In the genomic region with DNA sequence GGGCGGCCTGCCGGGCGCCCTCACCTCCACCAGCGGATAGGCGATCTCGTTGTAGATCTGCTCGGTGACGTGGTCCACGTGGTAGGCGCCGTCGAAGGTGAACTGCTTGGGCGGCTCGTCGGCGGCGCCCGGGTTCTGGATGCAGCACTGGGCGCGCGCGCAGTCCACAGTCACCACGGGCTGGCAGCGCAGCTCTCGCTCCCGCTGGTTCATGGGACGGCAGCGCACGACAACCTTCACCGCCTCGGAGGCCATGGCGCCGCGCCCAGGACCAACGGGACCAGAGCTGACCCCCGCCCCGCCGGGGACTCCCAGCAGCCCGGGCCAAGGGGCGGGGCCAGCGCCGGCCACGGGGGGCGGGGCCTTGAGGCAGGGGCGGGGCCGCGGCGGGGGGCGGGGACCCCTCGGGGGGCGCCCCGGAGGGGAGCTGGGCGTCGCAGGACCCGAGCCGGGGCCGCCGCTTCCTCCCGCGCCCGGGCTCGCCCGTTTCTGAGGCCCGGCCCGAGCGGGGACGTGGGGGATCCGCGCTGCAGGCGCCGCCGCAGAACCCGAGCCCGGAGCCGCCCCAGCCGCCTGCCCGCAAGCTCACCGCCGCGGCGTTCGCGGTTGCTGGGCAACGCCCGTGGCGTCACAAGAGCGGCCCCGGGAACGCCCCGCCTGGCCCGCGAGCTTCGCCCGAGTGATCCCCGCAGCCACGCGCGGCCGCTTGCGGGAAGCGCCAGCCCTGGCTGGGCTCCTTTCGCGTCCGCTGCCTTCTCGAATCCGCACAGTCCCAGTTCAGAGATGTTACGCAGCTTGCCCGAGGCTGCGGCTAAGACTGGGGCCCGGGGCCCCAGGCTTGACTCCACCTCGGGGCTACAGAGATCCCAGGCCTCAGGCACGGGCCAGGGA, we compare ENCODE assay signal across 9 cellular contexts. TPM values are rescaled to one million over a fixed set of nuclear protein-coding genes. Genes with fewer than 3 reads are reported as not detected.
A peak's percentile ranks its signal among the peaks of the same experiment; 100 is the strongest.
DNase-seq lines count a peak whose midpoint lies in the region; ATAC-seq, FAIRE-seq and TF ChIP-seq lines count a peak whose summit lies in the region.
"Had no signal": no experiment of that assay in that cellular context is flagged by ENCODE, and none has a peak within 500 bp of the region (broad histone marks: within the 10 kb centered on the region; RNA-seq: fewer than 3 reads in every experiment).

KIF17 (minus strand) TSS at position 556 of the 891 bp plus-strand sequence; CDS start at position 255, 301 bp downstream.

- no peak within 1 kb of the TSS for H3K27ac ChIP-seq in HepG2 (ENCODE audit: extremely low read length, insufficient read depth, low read length)

- no peaks in the 10 kb centered on the region for H3K79me2 ChIP-seq in HepG2 (ENCODE audit: insufficient read depth, low read length)

- TF ChIP-seq RAD21 in HepG2 (CRISPR knock-in tag; IDR thresholded peaks at IDR 0.05) = no peak

- no peak for TF ChIP-seq EP300 in HepG2 (IDR thresholded peaks at IDR 0.05; ENCODE audit: low read depth in 2 of 2, low read length in 2 of 2)
- TF ChIP-seq EP300 in HepG2 (CRISPR knock-in tag; IDR thresholded peaks at IDR 0.05; ENCODE audit: borderline replicate concordance) = no peak

- no peak within 1 kb of the TSS for H3K9ac ChIP-seq in HepG2 (ENCODE audit: insufficient read depth, low read depth, low read length)

- H3K4me1 ChIP-seq in HepG2 (ENCODE audit: insufficient read depth, low read length) = peaks cover 30% of the 10 kb centered on the region

- peak within 1 kb of the TSS; percentile 74 for H3K4me2 ChIP-seq in HepG2 (ENCODE audit: low read depth, low read length)

- no peak for FAIRE-seq in HepG2 (lab: Jason Lieb, UNC)
- FAIRE-seq: endometrium had no signal

- WGBS in HepG2 (ENCODE audit: low lambda C conversion rate) = 7% methylated on average over 11 of the region's 112 CpGs

- H3K27me3 ChIP-seq in HepG2 (ENCODE audit: control insufficient read depth in 1 of 2, insufficient read depth in 2 of 2, low read length in 2 of 2) = peaks cover 8 to 28% of the 10 kb centered on the region in 2 experiments

- TF ChIP-seq POLR2A in HepG2 (IDR thresholded peaks at IDR 0.05; ENCODE audit: insufficient read depth in 1 of 2, low read depth in 2 of 2, low read length in 2 of 2) = no peak

- BruUV-seq in HepG2 (replicated peaks; lab: Mats Ljungman, UMichigan) = no TSS peak

- H4K20me1 ChIP-seq in HepG2 (ENCODE audit: insufficient read depth, low read length) = no peaks in the 10 kb centered on the region

- DNase-seq in GM04504 (ENCODE audit: low read depth) (peak; percentile 50), NCI-H1930 (lab: John Stamatoyannopoulos, UW) (peak; percentile 47 to 75), dermis blood vessel endothelial cell (peak; percentile 81), HepG2 (ENCODE audit: low spot score) (no peak)
- DNase-seq in activated CD4-positive, alpha-beta T cell treated with anti-CD3 and anti-CD28 coated beads, Interleukin-2, amount 50 U/mL, for 1 hour = peak; percentile 62
- DNase-seq in stimulated activated CD4-positive, alpha-beta T cell treated with anti-CD3 and anti-CD28 coated beads, Interleukin-4, amount 100 ng/mL, for 4 hours = peak; percentile 66 to 69

- in situ Hi-C loops in HepG2 (cut with HindIII; ENCODE audit: extremely low pct_ligation_motif_present, low pct_unique_long_range_greater_than_20kb) = no loop called here

- H3K9me3 ChIP-seq in HepG2 (ENCODE audit: low read length) = no peaks in the 10 kb centered on the region

- peak within 1 kb of the TSS; percentile 36 to 64 (median 49); a peak in 5 of 6 replicates for H3K4me3 ChIP-seq in HepG2 (replicated peaks in 1 of 3; ENCODE audit: insufficient read depth in 1 of 3, low read depth in 2 of 3, low read length in 3 of 3)

- no peaks in the 10 kb centered on the region for H3K36me3 ChIP-seq in HepG2 (replicated peaks in 1 of 2; ENCODE audit: control insufficient read depth in 1 of 2, insufficient read depth in 2 of 2, low read length in 2 of 2)

- POLR2A ChIA-PET in HepG2 (lab: Yijun Ruan, JAX) = interaction anchor here (0.8 to 1.2 kb wide), 2 partner anchors 16 to 69 kb away, joined by 3 to 5 read pairs; partner anchors contain the start of gene HP1BP3

- ATAC-seq in HepG2 (peak; percentile 61), HG03378 (IDR thresholded peaks at IDR 0.05; ENCODE audit: unreplicated experiment) (no peak), HG03039 (IDR thresholded peaks at IDR 0.05; ENCODE audit: unreplicated experiment) (no peak)

- no peak within 1 kb of the TSS for H2AFZ ChIP-seq in HepG2 (ENCODE audit: low read length)

- intact Hi-C loops in HepG2 (cut with micrococcal nuclease; ENCODE audit: unreplicated experiment) = no loop called here

- CTCF ChIA-PET in HepG2 (lab: Yijun Ruan, JAX; ENCODE audit: low intra/inter-chr PET ratio, low total read pairs) = no interaction called here

- no peak for TF ChIP-seq CTCF in HepG2 (CRISPR knock-in tag; IDR thresholded peaks at IDR 0.05)

TF ChIP-seq in HepG2, 621 proteins besides CTCF, POLR2A, EP300 and RAD21 (continues in another document):
- no peak for TF ChIP-seq KAT2B (IDR thresholded peaks at IDR 0.05; ENCODE audit: borderline replicate concordance, low read depth, low read length)
- TF ChIP-seq ZNF558 (CRISPR knock-in tag; IDR thresholded peaks at IDR 0.05; ENCODE audit: borderline replicate concordance) = no peak
- TF ChIP-seq ZNF788 (CRISPR knock-in tag; IDR thresholded peaks at IDR 0.05; ENCODE audit: borderline replicate concordance) = no peak
- no peak for TF ChIP-seq FOXC1 (CRISPR knock-in tag; IDR thresholded peaks at IDR 0.05; ENCODE audit: borderline replicate concordance)
- no peak for TF ChIP-seq ZNF12 (CRISPR knock-in tag; IDR thresholded peaks at IDR 0.05)
- TF ChIP-seq, protein P1, sequence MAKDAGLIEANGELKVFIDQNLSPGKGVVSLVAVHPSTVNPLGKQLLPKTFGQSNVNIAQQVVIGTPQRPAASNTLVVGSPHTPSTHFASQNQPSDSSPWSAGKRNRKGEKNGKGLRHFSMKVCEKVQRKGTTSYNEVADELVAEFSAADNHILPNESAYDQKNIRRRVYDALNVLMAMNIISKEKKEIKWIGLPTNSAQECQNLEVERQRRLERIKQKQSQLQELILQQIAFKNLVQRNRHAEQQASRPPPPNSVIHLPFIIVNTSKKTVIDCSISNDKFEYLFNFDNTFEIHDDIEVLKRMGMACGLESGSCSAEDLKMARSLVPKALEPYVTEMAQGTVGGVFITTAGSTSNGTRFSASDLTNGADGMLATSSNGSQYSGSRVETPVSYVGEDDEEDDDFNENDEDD (CRISPR knock-in tag; IDR thresholded peaks at IDR 0.05; ENCODE audit: borderline replicate concordance) = 0 out of 2 replicates have a peak, but pooled peaks have one; percentile 21
- TF ChIP-seq ZNF7 (CRISPR knock-in tag; IDR thresholded peaks at IDR 0.05) = no peak
- peak; percentile 56 for TF ChIP-seq HNRNPLL (IDR thresholded peaks at IDR 0.05; ENCODE audit: low read depth, low read length, poor library complexity, severe bottlenecking)

RNA-seq across cellular contexts. Expression of gene KIF17, which starts in this region (rescaled TPM):
- total RNA-seq in dermis blood vessel endothelial cell (32.3 and 39.5 TPM in 2 replicates), HepG2 (2016; rRNA removed; fragmentation: Illumina TruSeq; extraction: Trizol) (0.24 and 0.25 TPM in 2 replicates)
- not detected in 2 replicates for total RNA-seq in HepG2 (2016; cell fraction: cytosol; rRNA removed; fragmentation: Illumina TruSeq; extraction: Trizol; ENCODE audit: low read depth)
- total RNA-seq in HepG2 (2016; cell fraction: insoluble cytoplasmic fraction; rRNA removed; fragmentation: Illumina TruSeq; extraction: Trizol) = 0.13 and 0.27 TPM in 2 replicates
- 0.34 TPM in 1 of 2 replicates, not detected in the other for total RNA-seq in HepG2 (2016; cell fraction: membrane; rRNA removed; fragmentation: Illumina TruSeq; extraction: Trizol)
- total RNA-seq in HepG2 (2016; cell fraction: nucleus; rRNA removed; fragmentation: Illumina TruSeq; extraction: Trizol) = 0.16 TPM in 1 of 2 replicates, not detected in the other
- polyA plus RNA-seq in HepG2 (2011; rRNA removed) = 0.44 and 0.52 TPM in 2 replicates
- polyA plus RNA-seq in HepG2 (2011; cell fraction: cytosol; rRNA removed) = 0.27 and 0.36 TPM in 2 replicates
- 0.63 and 0.69 TPM in 2 replicates for polyA plus RNA-seq in HepG2 (2011; cell fraction: nucleus; rRNA removed)
- polyA plus RNA-seq in HepG2 (2012) = 0.35 and 0.60 TPM in 2 replicates
- 0.11 and 0.24 TPM in 2 replicates for polyA plus RNA-seq in HepG2 (2016; cell fraction: cytosol; fragmentation: Illumina TruSeq; extraction: Trizol; ENCODE audit: low read depth)
- polyA plus RNA-seq in HepG2 (2016; cell fraction: insoluble cytoplasmic fraction; fragmentation: Illumina TruSeq; extraction: Trizol; ENCODE audit: low read depth) = 0.21 TPM in 1 of 2 replicates, not detected in the other
- 0.14 and 0.47 TPM in 2 replicates for polyA plus RNA-seq in HepG2 (2016; cell fraction: membrane; fragmentation: Illumina TruSeq; extraction: Trizol; ENCODE audit: low read depth)
- polyA plus RNA-seq in HepG2 (2016; cell fraction: nucleus; fragmentation: Illumina TruSeq; extraction: Trizol; ENCODE audit: insufficient read depth, low read depth) = 0.36 TPM in 1 of 2 replicates, not detected in the other
- polyA minus RNA-seq in HepG2 (2011; rRNA and poly(A)+ RNA removed; ENCODE audit: low replicate concordance) = 0.78 TPM in 1 of 2 replicates, not detected in the other
- not detected in 2 replicates for polyA minus RNA-seq in HepG2 (2011; cell fraction: cytosol; rRNA and poly(A)+ RNA removed)
- 0.52 and 0.62 TPM in 2 replicates for polyA minus RNA-seq in HepG2 (2011; cell fraction: nucleus; rRNA and poly(A)+ RNA removed)

Comparison
In these comparisons a context has a peak if more than half of its experiments do, and no peak if none do; other contexts are left out.
1. RNA of gene KIF17 (total RNA-seq): 32.3 to 39.5 TPM in dermis blood vessel endothelial cell; 0.13 to 0.34 TPM in HepG2; every median in the first group is over 10 times any median in the second.
2. Peak in ATAC-seq, H3K4me3 ChIP-seq and H3K4me2 ChIP-seq in HepG2; RNA of the gene not detected or under 1 TPM.